13 cellular contexts compared by ENCODE assay signal in the genomic region with DNA sequence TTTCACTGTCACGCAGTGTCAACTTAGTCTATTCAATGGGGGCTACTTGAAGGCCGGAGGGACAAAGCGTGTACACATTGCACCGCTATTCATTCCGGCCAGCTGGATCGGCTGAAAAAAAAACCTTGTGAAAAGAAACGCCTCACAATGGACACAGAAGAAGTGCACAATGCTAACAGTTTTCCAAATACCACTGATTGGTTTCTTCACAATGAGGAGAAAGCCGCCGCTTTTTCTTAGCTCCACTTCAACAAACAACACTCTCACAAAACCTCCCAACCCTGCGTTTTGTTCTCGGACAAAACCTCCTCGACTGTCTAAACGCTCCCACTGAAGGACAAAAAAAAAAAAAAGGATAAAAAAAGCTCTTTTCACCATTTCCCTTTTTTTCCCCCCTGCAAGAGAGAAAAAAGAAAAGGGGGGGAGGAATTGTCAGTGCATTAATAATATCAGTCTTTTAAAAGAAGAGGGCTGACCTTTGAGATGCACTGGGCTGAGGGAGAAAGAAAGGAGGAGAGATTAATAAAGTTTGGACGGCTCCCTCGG. TPM values are rescaled to one million over a fixed set of nuclear protein-coding genes. Genes with fewer than 3 reads are reported as not detected.
DNase-seq lines count a peak whose midpoint lies in the region; ATAC-seq and TF ChIP-seq lines count a peak whose summit lies in the region.
"Had no signal": no experiment of that assay in that cellular context is flagged by ENCODE, and none has a peak within 500 bp of the region (broad histone marks: within the 10 kb centered on the region; RNA-seq: fewer than 3 reads in every experiment).

No MANE protein-coding gene starts in this region.

- H3K4me3 Mint-ChIP-seq in IgD-negative memory B cell (peak overlapping the region in 1 of 4 donors; percentile 27), chondrocyte (ENCODE audit: unreplicated experiment) (peak overlapping the region; percentile 19)
- no peak overlapping the region for H3K4me3 Mint-ChIP-seq in activated T-helper 2 cell treated with anti-CD3 and anti-CD28 coated beads, Interferon-gamma antibody, Interleukin-2, Interleukin-4, amounts not matched to agents 10 μg/mL and 5 μg/mL and 100 μg/mL, durations not matched to agents 14 hours and 24 hours and 36 hours (ENCODE audit: low read depth)

- H3K27me3 Mint-ChIP-seq in IgD-negative memory B cell, result peaks cover 70% of the 10 kb centered on the region
- H3K27me3 Mint-ChIP-seq in chondrocyte (ENCODE audit: low read depth), result peaks cover 82% of the 10 kb centered on the region
- H3K27me3 Mint-ChIP-seq in activated T-helper 2 cell treated with anti-CD3 and anti-CD28 coated beads, Interferon-gamma antibody, Interleukin-2, Interleukin-4, amounts not matched to agents 10 μg/mL and 5 μg/mL and 100 μg/mL, durations not matched to agents 14 hours and 24 hours and 36 hours (ENCODE audit: low read depth), result peaks cover 85% of the 10 kb centered on the region

- H3K27ac Mint-ChIP-seq in IgD-negative memory B cell (peak overlapping the region; percentile 71 to 74 (median 71)), chondrocyte (ENCODE audit: unreplicated experiment) (no peak overlapping the region)
- H3K27ac Mint-ChIP-seq in activated T-helper 2 cell treated with anti-CD3 and anti-CD28 coated beads, Interferon-gamma antibody, Interleukin-2, Interleukin-4, amounts not matched to agents 10 μg/mL and 5 μg/mL and 100 μg/mL, durations not matched to agents 14 hours and 24 hours and 36 hours, result no peak overlapping the region

- H3K36me3 Mint-ChIP-seq in IgD-negative memory B cell (no peaks in the 10 kb centered on the region), chondrocyte (ENCODE audit: low read depth) (peaks cover 5% of the 10 kb centered on the region)
- peaks cover 3% of the 10 kb centered on the region for H3K36me3 Mint-ChIP-seq in activated T-helper 2 cell treated with anti-CD3 and anti-CD28 coated beads, Interferon-gamma antibody, Interleukin-2, Interleukin-4, amounts not matched to agents 10 μg/mL and 5 μg/mL and 100 μg/mL, durations not matched to agents 14 hours and 24 hours and 36 hours (ENCODE audit: low read depth)

- H3K4me1 Mint-ChIP-seq in IgD-negative memory B cell, result peaks cover 0 to 6% (median 2%) of the 10 kb centered on the region in 3 donors
- peaks cover 18% of the 10 kb centered on the region for H3K4me1 Mint-ChIP-seq in chondrocyte (ENCODE audit: low read depth)
- H3K4me1 Mint-ChIP-seq in activated T-helper 2 cell treated with anti-CD3 and anti-CD28 coated beads, Interferon-gamma antibody, Interleukin-2, Interleukin-4, amounts not matched to agents 10 μg/mL and 5 μg/mL and 100 μg/mL, durations not matched to agents 14 hours and 24 hours and 36 hours (ENCODE audit: low read depth), result peaks cover 10% of the 10 kb centered on the region

- no peak for TF ChIP-seq CTCF in chondrocyte (IDR thresholded peaks at IDR 0.05)

- H3K9me3 Mint-ChIP-seq in IgD-negative memory B cell (peaks cover 0 to 26% (median 6%) of the 10 kb centered on the region in 3 donors), chondrocyte (ENCODE audit: low read depth) (no peaks in the 10 kb centered on the region)
- no peaks in the 10 kb centered on the region for H3K9me3 Mint-ChIP-seq in activated T-helper 2 cell treated with anti-CD3 and anti-CD28 coated beads, Interferon-gamma antibody, Interleukin-2, Interleukin-4, amounts not matched to agents 10 μg/mL and 5 μg/mL and 100 μg/mL, durations not matched to agents 14 hours and 24 hours and 36 hours

- peak; percentile 49 for DNase-seq in COR-L47 (lab: John Stamatoyannopoulos, UW)
- DNase-seq in chondrocyte (ENCODE audit: low spot score), result no peak
- peak; percentile 84 for DNase-seq in midbrain (lab: John Stamatoyannopoulos, UW)
- no peak for DNase-seq in NCI-H524 (lab: John Stamatoyannopoulos, UW)
- DNase-seq in NCI-H1436 treated with DMSO at 0.1 percent for 48 hours (lab: John Stamatoyannopoulos, UW), result no peak
- DNase-seq in activated T-helper 2 cell treated with anti-CD3 and anti-CD28 coated beads, Interferon-gamma antibody, Interleukin-2, Interleukin-4, amounts not matched to agents 10 μg/mL and 5 μg/mL and 100 μg/mL, durations not matched to agents 14 hours and 24 hours and 36 hours (ENCODE audit: low spot score), result no peak
- DNase-seq: CD4-positive, alpha-beta memory T cell; Karpas-422; naive B cell; upper lobe of right lung had no signal

- intact Hi-C loops in activated T-helper 2 cell treated with anti-CD3 and anti-CD28 coated beads, Interferon-gamma antibody, Interleukin-2, Interleukin-4, amounts not matched to agents 10 μg/mL and 5 μg/mL and 100 μg/mL, durations not matched to agents 14 hours and 24 hours and 36 hours (cut with micrococcal nuclease), result loop anchor here (1.0 to 10.0 kb wide), 3 partner anchors 7 to 938 kb away; partner anchors contain the start of genes CLDN10 and DZIP1

- ATAC-seq in GM19328 (IDR thresholded peaks at IDR 0.05; ENCODE audit: unreplicated experiment), result no peak
- ATAC-seq: upper lobe of right lung had no signal

RNA-seq across cellular contexts. Expression of gene SOX21, which starts 5.4 kb away (rescaled TPM):
- not detected for polyA plus RNA-seq in IgD-negative memory B cell
- not detected in 3 replicates for total RNA-seq in chondrocyte
- total RNA-seq in activated T-helper 2 cell treated with anti-CD3 and anti-CD28 coated beads, Interferon-gamma antibody, Interleukin-2, Interleukin-4, amounts not matched to agents 10 μg/mL and 5 μg/mL and 100 μg/mL, durations not matched to agents 14 hours and 24 hours and 36 hours, result 0.16 and 0.21 TPM in 2 replicates
- total RNA-seq: CD4-positive, alpha-beta memory T cell; T-helper 1 cell treated with Interleukin-12 subunit alpha and Interleukin-12 subunit beta and Interleukin-4 antibody, amounts not matched to agents 30 ng/mL and 1 ng/mL, for 36 hours had no signal
- polyA plus RNA-seq: CD4-positive, alpha-beta memory T cell had no signal

Comparison
In these comparisons a context has a peak if more than half of its experiments do, and no peak if none do; other contexts are left out.
1. DNase-seq: peak in COR-L47 (single experiment) and midbrain (single experiment); none in chondrocyte (single experiment), NCI-H524 (0 of 2), NCI-H1436 treated with DMSO at 0.1 percent for 48 hours (single experiment) and activated T-helper 2 cell treated with anti-CD3 and anti-CD28 coated beads, Interferon-gamma antibody, Interleukin-2, Interleukin-4, amounts not matched to agents 10 μg/mL and 5 μg/mL and 100 μg/mL, durations not matched to agents 14 hours and 24 hours and 36 hours (single experiment).
2. H3K27ac Mint-ChIP-seq: peak in IgD-negative memory B cell (3 of 3); none in chondrocyte (single experiment) and activated T-helper 2 cell treated with anti-CD3 and anti-CD28 coated beads, Interferon-gamma antibody, Interleukin-2, Interleukin-4, amounts not matched to agents 10 μg/mL and 5 μg/mL and 100 μg/mL, durations not matched to agents 14 hours and 24 hours and 36 hours (single experiment).